Comparison of ENCODE assay signal across 17 cellular contexts in genomic region chr14:105901226-105901625, GRCh38.
DNase-seq lines count a peak whose midpoint lies in the region; ATAC-seq and TF ChIP-seq lines count a peak whose summit lies in the region.
"Had no signal": no experiment of that assay in that cellular context is flagged by ENCODE, and none has a peak within 500 bp of the region (broad histone marks: within the 10 kb centered on the region; RNA-seq: fewer than 3 reads in every experiment).

No MANE protein-coding gene starts in this region.

- ATAC-seq in activated B cell treated with CpG ODN at 0.5 μM for 24 hours (ENCODE audit: low read depth), result no peak
- ATAC-seq in GM18858 (IDR thresholded peaks at IDR 0.05; ENCODE audit: unreplicated experiment), result no peak

- H4K20me1 ChIP-seq in osteoblast (ENCODE audit: insufficient read depth, low read length), result no peaks in the 10 kb centered on the region
- H4K20me1 ChIP-seq: BLaER1 had no signal

- H3K9me3 Mint-ChIP-seq in IgD-negative memory B cell (no peaks in the 10 kb centered on the region), activated B cell treated with CpG ODN at 0.5 μM for 24 hours (no peaks in the 10 kb centered on the region)

- H3K36me3 ChIP-seq in osteoblast (ENCODE audit: insufficient read depth, low read length) (no peaks in the 10 kb centered on the region), mesenchymal stem cell (ENCODE audit: control insufficient read depth in 1 of 2, insufficient read depth in 2 of 2, low read depth in 1 of 2, low read length in 2 of 2) (no peaks in the 10 kb centered on the region)
- H3K36me3 ChIP-seq: BLaER1, HAP-1 had no signal

- H3K27me3 Mint-ChIP-seq in IgD-negative memory B cell (no peaks in the 10 kb centered on the region), activated B cell treated with CpG ODN at 0.5 μM for 24 hours (no peaks in the 10 kb centered on the region)

- H3K79me2 ChIP-seq in osteoblast (ENCODE audit: insufficient read depth, low read length), result no peaks in the 10 kb centered on the region

- no peaks in the 10 kb centered on the region for H3K79me1 ChIP-seq in mesenchymal stem cell (replicated peaks; ENCODE audit: low read length, poor library complexity, severe bottlenecking)

- H3K9me3 ChIP-seq in osteoblast (ENCODE audit: low read depth, low read length), result no peaks in the 10 kb centered on the region
- no peaks in the 10 kb centered on the region for H3K9me3 ChIP-seq in mesenchymal stem cell (ENCODE audit: control insufficient read depth, low read length)
- H3K9me3 ChIP-seq: BLaER1, HAP-1 had no signal

- H2AFZ ChIP-seq in osteoblast (ENCODE audit: low read length), result no peak overlapping the region
- H2AFZ ChIP-seq in mesenchymal stem cell (ENCODE audit: low read depth, low read length), result no peak overlapping the region

- H3K27me3 ChIP-seq in osteoblast (ENCODE audit: insufficient read depth, low read length), result no peaks in the 10 kb centered on the region
- no peaks in the 10 kb centered on the region for H3K27me3 ChIP-seq in mesenchymal stem cell (ENCODE audit: control insufficient read depth in 1 of 2, insufficient read depth in 1 of 2, low read length in 2 of 2)
- H3K27me3 ChIP-seq: BLaER1 had no signal

- H3K4me1 ChIP-seq in osteoblast (ENCODE audit: insufficient read depth, low read length), result no peaks in the 10 kb centered on the region
- H3K4me1 ChIP-seq in mesenchymal stem cell (ENCODE audit: control insufficient read depth, insufficient read depth, low read depth, low read length), result no peaks in the 10 kb centered on the region
- H3K4me1 ChIP-seq: BLaER1, HAP-1 had no signal

- H3K27ac Mint-ChIP-seq in IgD-negative memory B cell (no peak overlapping the region), activated B cell treated with CpG ODN at 0.5 μM for 24 hours (peak overlapping the region; percentile 30)

- H3K4me2 ChIP-seq in osteoblast (ENCODE audit: insufficient read depth, low read length) (no peak overlapping the region), mesenchymal stem cell (ENCODE audit: low read length, poor library complexity, severe bottlenecking) (no peak overlapping the region)
- H3K4me2 ChIP-seq: BLaER1 had no signal

- H3K4ac ChIP-seq in mesenchymal stem cell (ENCODE audit: low read depth in 1 of 2, low read length in 2 of 2), result no peak overlapping the region

- TF ChIP-seq CTCF in activated B cell treated with CpG ODN at 0.5 μM for 24 hours (IDR thresholded peaks at IDR 0.05) (no peak), osteoblast (IDR thresholded peaks at IDR 0.05; ENCODE audit: extremely low read depth, low read depth, low read length) (no peak)

- H2BK15ac ChIP-seq in mesenchymal stem cell (ENCODE audit: low read depth, poor library complexity, severe bottlenecking), result no peak overlapping the region

- CTCF ChIA-PET in activated B cell treated with CpG ODN at 0.5 μM for 24 hours (lab: Charles Lee), result no interaction called here

- intact Hi-C loops in activated B cell treated with CpG ODN at 0.5 μM for 24 hours (cut with micrococcal nuclease), result no loop called here

- H3K27ac ChIP-seq in osteoblast (ENCODE audit: low read depth, low read length) (no peak overlapping the region), mesenchymal stem cell (ENCODE audit: low read length, poor library complexity, severe bottlenecking) (no peak overlapping the region)
- H3K27ac ChIP-seq: BLaER1, HL-60 had no signal

- no peak overlapping the region for H3K4me3 ChIP-seq in osteoblast (ENCODE audit: insufficient read depth, low read length)
- H3K4me3 ChIP-seq in mesenchymal stem cell (ENCODE audit: insufficient read depth in 1 of 2, low read depth in 1 of 2, low read length in 2 of 2), result no peak overlapping the region
- H3K4me3 ChIP-seq: BLaER1, HAP-1 had no signal

- no peak overlapping the region for H3K9ac ChIP-seq in mesenchymal stem cell (ENCODE audit: low read length)
- H3K9ac ChIP-seq: BLaER1 had no signal

- no peak overlapping the region for H3K23ac ChIP-seq in mesenchymal stem cell (ENCODE audit: low read length in 2 of 2)

- DNase-seq in activated B cell treated with CpG ODN at 0.5 μM for 24 hours, result no peak
- peak; percentile 80 for DNase-seq in osteoblast (ENCODE audit: insufficient read length, low spot score, missing footprints)
- DNase-seq in activated CD4-positive, CD25-positive, alpha-beta regulatory T cell (lab: John Stamatoyannopoulos, UW), result no peak
- DNase-seq in mesenchymal stem cell, result no peak
- DNase-seq: ACHN, AML-193, DMS153, DMS79, GDM1, KBM-7 had no signal

- H3K18ac ChIP-seq in mesenchymal stem cell (ENCODE audit: low read depth in 1 of 2, low read length in 2 of 2), result no peak overlapping the region

- WGBS in mesenchymal stem cell, result 79% methylated on average over 10 of the region's 10 CpGs

- H3K14ac ChIP-seq in mesenchymal stem cell (ENCODE audit: low read length in 2 of 2), result no peak overlapping the region

- peaks cover 0 to 4% (median 0%) of the 10 kb centered on the region in 3 donors for H3K4me1 Mint-ChIP-seq in IgD-negative memory B cell
- peaks cover 21% of the 10 kb centered on the region for H3K4me1 Mint-ChIP-seq in activated B cell treated with CpG ODN at 0.5 μM for 24 hours
- H3K4me1 Mint-ChIP-seq: CD14-positive monocyte had no signal

- H2AK5ac ChIP-seq in mesenchymal stem cell (ENCODE audit: low read length, severe bottlenecking), result no peak overlapping the region

- no peak overlapping the region for H2BK5ac ChIP-seq in mesenchymal stem cell (ENCODE audit: low read depth, low read length, poor library complexity, severe bottlenecking)

- H2BK120ac ChIP-seq in mesenchymal stem cell (ENCODE audit: low read depth, low read length), result no peak overlapping the region

- no peak overlapping the region for H2BK12ac ChIP-seq in mesenchymal stem cell (ENCODE audit: low read length in 2 of 2)

- H4K8ac ChIP-seq in mesenchymal stem cell (ENCODE audit: low read length), result no peak overlapping the region

- POLR2A ChIA-PET in activated B cell treated with CpG ODN at 0.5 μM for 24 hours (lab: Charles Lee), result interaction anchor here (1.2 to 7.2 kb wide), 2 partner anchors 38 to 44 kb away, joined by 3 to 63 read pairs; no protein-coding TSS in a partner anchor

- H3K4me3 Mint-ChIP-seq in IgD-negative memory B cell, result peak overlapping the region; percentile 55 to 78 (median 65)
- peak overlapping the region; percentile 35 for H3K4me3 Mint-ChIP-seq in activated B cell treated with CpG ODN at 0.5 μM for 24 hours
- H3K4me3 Mint-ChIP-seq: CD4-positive, alpha-beta memory T cell had no signal

- no peaks in the 10 kb centered on the region for H3K36me3 Mint-ChIP-seq in IgD-negative memory B cell
- H3K36me3 Mint-ChIP-seq in activated B cell treated with CpG ODN at 0.5 μM for 24 hours (ENCODE audit: low read depth), result peaks cover 5% of the 10 kb centered on the region
- H3K36me3 Mint-ChIP-seq: CD14-positive monocyte; CD4-positive, alpha-beta memory T cell had no signal

- H4K91ac ChIP-seq in mesenchymal stem cell (ENCODE audit: low read length), result no peak overlapping the region
